Comparison of ENCODE assay signal across 22 cellular contexts in the genomic region with DNA sequence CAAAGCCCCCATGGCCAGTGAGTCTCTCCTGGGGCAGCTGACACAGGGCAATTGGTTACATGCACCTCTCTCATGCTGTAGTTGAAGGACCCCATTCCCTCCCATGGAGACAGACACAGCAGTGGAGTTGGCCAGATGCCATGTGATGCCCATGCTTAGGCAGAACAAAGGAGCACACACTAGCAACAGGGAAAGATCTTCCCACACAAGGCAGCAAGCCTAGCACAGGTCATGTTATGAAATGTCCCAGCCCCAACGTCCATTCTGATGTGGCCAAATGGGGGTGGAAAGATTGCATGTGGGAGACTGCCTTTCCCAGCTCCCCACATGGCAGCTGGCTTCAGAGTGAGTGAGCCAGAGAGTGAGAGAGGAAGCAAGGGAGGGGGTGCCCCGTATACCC. TPM values are rescaled to one million over a fixed set of nuclear protein-coding genes. Genes with fewer than 3 reads are reported as not detected.
"Had no signal": no experiment of that assay in that cellular context is flagged by ENCODE, and none has a peak within 500 bp of the region (broad histone marks: within the 10 kb centered on the region; RNA-seq: fewer than 3 reads in every experiment).

No MANE protein-coding gene starts in this region.

- H3K27ac ChIP-seq: colonic mucosa, esophagus muscularis mucosa, gastroesophageal sphincter, pancreas, stomach, suprapubic skin, uterus had no signal

- H3K36me3 Mint-ChIP-seq: activated naive CD8-positive, alpha-beta T cell treated with anti-CD3 and anti-CD28 coated beads for 36 hours; stimulated activated effector memory CD8-positive, alpha-beta T cell treated with anti-CD3 and anti-CD28 coated beads, Interleukin-12 subunit alpha, Interleukin-12 subunit beta, amount 100 ng/mL, for 72 hours had no signal

- H3K9me3 Mint-ChIP-seq: activated naive CD8-positive, alpha-beta T cell treated with anti-CD3 and anti-CD28 coated beads for 36 hours; stimulated activated effector memory CD8-positive, alpha-beta T cell treated with anti-CD3 and anti-CD28 coated beads, Interleukin-12 subunit alpha, Interleukin-12 subunit beta, amount 100 ng/mL, for 72 hours had no signal

- H3K4me1 Mint-ChIP-seq: activated naive CD8-positive, alpha-beta T cell treated with anti-CD3 and anti-CD28 coated beads for 36 hours; activated T-helper 17 cell treated with anti-CD3 and anti-CD28 coated beads, Interleukin-2, amount 50 U/mL, for 72 hours; nephron; stimulated activated effector memory CD8-positive, alpha-beta T cell treated with anti-CD3 and anti-CD28 coated beads, Interleukin-12 subunit alpha, Interleukin-12 subunit beta, amount 100 ng/mL, for 72 hours had no signal

- H3K36me3 ChIP-seq: colonic mucosa, esophagus muscularis mucosa, gastroesophageal sphincter, pancreas, stomach, suprapubic skin, uterus had no signal

- DNase-seq: activated CD4-positive, alpha-beta T cell treated with anti-CD3 and anti-CD28 coated beads for 1 hour; activated CD8-positive, alpha-beta memory T cell treated with anti-CD3 and anti-CD28 coated beads, Interleukin-2, amount 50 U/mL, for 4 hours; activated naive CD8-positive, alpha-beta T cell treated with anti-CD3 and anti-CD28 coated beads for 36 hours; activated T-cell treated with anti-CD3 and anti-CD28 coated beads, Interleukin-2, amount 50 U/mL, for 24 hours; colonic mucosa; left ventricle myocardium superior; mammary epithelial cell; pancreas; small intestine; stimulated activated CD4-positive, alpha-beta T cell treated with anti-CD3 and anti-CD28 coated beads, Interleukin-2, amount 100 ng/mL, for 24 hours; stomach; trophoblast cell; uterus had no signal

- H3K27me3 ChIP-seq: colonic mucosa, pancreas, uterus had no signal

- ATAC-seq: activated T-helper 17 cell treated with anti-CD3 and anti-CD28 coated beads, Interleukin-2, amount 50 U/mL, for 72 hours; gastroesophageal sphincter; pancreas; stimulated activated effector memory CD8-positive, alpha-beta T cell treated with anti-CD3 and anti-CD28 coated beads, Interleukin-12 subunit alpha, Interleukin-12 subunit beta, amount 100 ng/mL, for 72 hours had no signal

- H3K4me3 ChIP-seq: colonic mucosa, esophagus muscularis mucosa, gastroesophageal sphincter, pancreas, stomach, suprapubic skin, uterus had no signal

- H3K4me1 ChIP-seq: colonic mucosa, esophagus muscularis mucosa, gastroesophageal sphincter, pancreas, stomach, suprapubic skin, uterus had no signal

- H3K9me3 ChIP-seq: colonic mucosa, pancreas, suprapubic skin, uterus had no signal

- H3K27ac Mint-ChIP-seq: activated naive CD8-positive, alpha-beta T cell treated with anti-CD3 and anti-CD28 coated beads for 36 hours; activated T-cell treated with anti-CD3 and anti-CD28 coated beads, Interleukin-2, amount 50 U/mL, for 24 hours; activated T-helper 17 cell treated with anti-CD3 and anti-CD28 coated beads, Interleukin-2, amount 50 U/mL, for 72 hours; nephron; stimulated activated effector memory CD8-positive, alpha-beta T cell treated with anti-CD3 and anti-CD28 coated beads, Interleukin-12 subunit alpha, Interleukin-12 subunit beta, amount 100 ng/mL, for 72 hours had no signal

- H3K4me3 Mint-ChIP-seq: activated naive CD8-positive, alpha-beta T cell treated with anti-CD3 and anti-CD28 coated beads for 36 hours; activated T-cell treated with anti-CD3 and anti-CD28 coated beads, Interleukin-2, amount 50 U/mL, for 24 hours; activated T-helper 17 cell treated with anti-CD3 and anti-CD28 coated beads, Interleukin-2, amount 50 U/mL, for 72 hours; nephron; stimulated activated effector memory CD8-positive, alpha-beta T cell treated with anti-CD3 and anti-CD28 coated beads, Interleukin-12 subunit alpha, Interleukin-12 subunit beta, amount 100 ng/mL, for 72 hours had no signal

RNA-seq across cellular contexts. Expression of a gene that starts 34.5 kb away (rescaled TPM):
- total RNA-seq: activated naive CD8-positive, alpha-beta T cell treated with anti-CD3 and anti-CD28 coated beads for 36 hours; activated T-helper 17 cell treated with anti-CD3 and anti-CD28 coated beads, Interleukin-2, amount 50 U/mL, for 72 hours; astrocyte; colonic mucosa; esophagus muscularis mucosa; gastroesophageal sphincter; left ventricle myocardium superior; mammary epithelial cell; pancreas; pulmonary artery endothelial cell; right cardiac atrium; stomach; suprapubic skin had no signal
- polyA plus RNA-seq: mammary epithelial cell, pancreas, right cardiac atrium, small intestine, stomach had no signal

RNA-seq across cellular contexts. Expression of a gene that starts 37.6 kb away (rescaled TPM):
- total RNA-seq: activated naive CD8-positive, alpha-beta T cell treated with anti-CD3 and anti-CD28 coated beads for 36 hours; activated T-helper 17 cell treated with anti-CD3 and anti-CD28 coated beads, Interleukin-2, amount 50 U/mL, for 72 hours; colonic mucosa; esophagus muscularis mucosa; gastroesophageal sphincter; left ventricle myocardium superior; mammary epithelial cell; pancreas; pulmonary artery endothelial cell; right cardiac atrium; stomach; uterus had no signal
- polyA plus RNA-seq: mammary epithelial cell, right cardiac atrium, small intestine, stomach had no signal
